In the genomic region with DNA sequence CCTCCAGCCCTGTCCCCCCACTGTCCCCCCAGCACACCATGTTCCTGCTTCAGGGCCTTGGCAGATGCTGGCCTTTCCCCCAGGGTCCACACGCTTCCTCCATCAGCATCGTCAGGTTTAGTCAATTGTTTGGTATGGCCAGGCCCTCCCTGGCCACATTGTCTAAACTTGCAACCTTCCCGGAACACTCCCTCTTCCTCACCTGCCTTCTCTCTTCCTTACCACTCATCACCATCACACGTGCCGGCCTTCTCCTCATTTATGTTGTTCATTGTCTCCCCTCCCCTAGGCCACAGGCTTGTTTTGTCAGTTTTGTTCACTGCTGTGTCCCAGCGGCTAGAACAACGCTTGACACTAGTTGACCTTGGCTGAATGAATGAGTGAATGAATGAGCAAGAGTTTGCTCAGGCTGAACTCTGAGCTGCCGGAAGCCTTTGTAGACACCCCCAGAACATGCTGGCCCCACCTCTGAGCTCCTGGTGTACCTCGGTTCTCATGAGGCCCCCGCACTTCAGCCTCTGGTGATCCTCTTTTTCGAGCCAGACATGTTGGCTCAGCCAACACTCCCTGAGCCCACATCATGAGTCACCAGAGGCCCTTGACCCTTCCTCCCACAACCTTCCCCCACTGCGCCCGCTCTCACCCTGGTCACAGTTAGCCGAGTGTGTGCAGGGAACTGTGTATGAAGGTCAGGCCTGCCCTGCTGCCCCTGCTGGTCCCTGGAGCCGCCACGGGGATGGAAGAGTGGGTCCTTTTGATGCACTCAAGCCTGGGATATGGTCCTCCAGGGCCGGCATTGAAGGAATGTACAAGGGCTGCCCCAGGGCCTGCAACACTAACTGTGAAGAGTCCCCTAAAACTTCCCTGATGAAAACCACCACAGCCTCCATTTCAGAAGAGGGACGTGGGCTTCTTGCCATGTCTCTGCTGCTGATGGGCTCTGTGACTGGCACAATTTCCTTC, we compare ENCODE assay signal across 1 cellular context.
TF ChIP-seq lines count a peak whose summit lies in the region.

No MANE protein-coding gene starts in this region.

TF ChIP-seq in A549, 52 proteins besides CTCF, POLR2A, EP300 and RAD21 (continued from another document):
- peak; percentile 49; the same call in 1 of the 2 replicates for TF ChIP-seq GATA3 (IDR thresholded peaks at IDR 0.05; ENCODE audit: borderline replicate concordance)
